9 cellular contexts compared by ENCODE assay signal in genomic region chr2:179031731-179032408, GRCh38. TPM values are rescaled to one million over a fixed set of nuclear protein-coding genes. Genes with fewer than 3 reads are reported as not detected.
DNase-seq lines count a peak whose midpoint lies in the region; ATAC-seq and TF ChIP-seq lines count a peak whose summit lies in the region.
"Had no signal": no experiment of that assay in that cellular context is flagged by ENCODE, and none has a peak within 500 bp of the region (broad histone marks: within the 10 kb centered on the region; RNA-seq: fewer than 3 reads in every experiment).

No MANE protein-coding gene starts in this region.

- H3K27me3 ChIP-seq in SU-DHL-6 (ENCODE audit: low read length) (no peaks in the 10 kb centered on the region), endodermal cell (ENCODE audit: control insufficient read depth, insufficient read depth, low read length, poor library complexity, severe bottlenecking) (no peaks in the 10 kb centered on the region), aorta (ENCODE audit: control insufficient read depth in 1 of 2, insufficient read depth in 2 of 2, low read length in 1 of 2) (no peaks in the 10 kb centered on the region)

- peaks cover 8% of the 10 kb centered on the region for H3K4me1 Mint-ChIP-seq in endodermal cell

- no peak overlapping the region for H3K27ac Mint-ChIP-seq in endodermal cell

- H2AFZ ChIP-seq in SU-DHL-6 (ENCODE audit: low read depth, low read length, severe bottlenecking): peak overlapping the region; percentile 16

- no peaks in the 10 kb centered on the region for H3K36me3 ChIP-seq in SU-DHL-6 (ENCODE audit: low read length)
- H3K36me3 ChIP-seq in mucosa of descending colon (ENCODE audit: low read depth): no peaks in the 10 kb centered on the region
- peaks cover 85% of the 10 kb centered on the region for H3K36me3 ChIP-seq in endodermal cell (ENCODE audit: control insufficient read depth, insufficient read depth, low read length)
- no peaks in the 10 kb centered on the region for H3K36me3 ChIP-seq in aorta (ENCODE audit: control insufficient read depth in 1 of 2, insufficient read depth in 2 of 2, low read length in 1 of 2)

- 50% methylated on average over 2 of the region's 2 CpGs; no CpG with 5 or more reads in 1 of the 2 experiments for WGBS in endodermal cell (ENCODE audit: insufficient coverage in 1 of 2, insufficient read length in 1 of 2), 2 experiments
- WGBS in aorta, 2 donors: 8 to 27% methylated on average over 2 of the region's 2 CpGs

- H3K27me3 Mint-ChIP-seq in endodermal cell (ENCODE audit: insufficient read depth): no peaks in the 10 kb centered on the region

- H3K27ac ChIP-seq in SU-DHL-6 (ENCODE audit: low read depth, low read length) (peak overlapping the region; percentile 83), endodermal cell (ENCODE audit: low read depth, low read length) (no peak overlapping the region), aorta (ENCODE audit: low read depth in 1 of 2, low read length in 2 of 2) (no peak overlapping the region)

- DNase-seq in activated naive CD4-positive, alpha-beta T cell treated with Interleukin-2 at 50 U/mL for 16 hours: peak; percentile 8
- no peak for DNase-seq in activated naive CD4-positive, alpha-beta T cell (lab: John Stamatoyannopoulos, UW)
- DNase-seq in mucosa of descending colon (no peak), HK-2 (ENCODE audit: unreplicated experiment) (no peak), endodermal cell (no peak), aorta (no peak)

- H3K36me3 Mint-ChIP-seq in endodermal cell (ENCODE audit: low read depth): peaks cover 71% of the 10 kb centered on the region

- no peaks in the 10 kb centered on the region; the same call in 1 of the 2 replicates for H3K9me3 ChIP-seq in SU-DHL-6 (ENCODE audit: insufficient read depth, low read length)
- H3K9me3 ChIP-seq in mucosa of descending colon: no peaks in the 10 kb centered on the region
- peaks cover 30% of the 10 kb centered on the region for H3K9me3 ChIP-seq in endodermal cell (ENCODE audit: control insufficient read depth, low read length)
- H3K9me3 ChIP-seq in aorta (ENCODE audit: control insufficient read depth, low read length): no peaks in the 10 kb centered on the region

- H3K9ac ChIP-seq in SU-DHL-6 (ENCODE audit: low read length) (peak overlapping the region; percentile 43), endodermal cell (ENCODE audit: extremely low read depth, low read length, poor library complexity, severe bottlenecking) (no peak overlapping the region)

- no peaks in the 10 kb centered on the region for H3K79me2 ChIP-seq in SU-DHL-6 (ENCODE audit: insufficient read depth, low read length)

- H3F3A ChIP-seq in SU-DHL-6 (ENCODE audit: insufficient read depth): no peaks in the 10 kb centered on the region

- ATAC-seq in HG02884 (IDR thresholded peaks at IDR 0.05; ENCODE audit: unreplicated experiment): peak; percentile 96
- peak; percentile 51 for ATAC-seq in mucosa of descending colon
- ATAC-seq in aorta (ENCODE audit: low FRiP score): no peak

- no peaks in the 10 kb centered on the region for H3K9me2 ChIP-seq in SU-DHL-6 (replicated peaks; ENCODE audit: insufficient read depth, low read length)

- H4K20me1 ChIP-seq in SU-DHL-6 (ENCODE audit: low read depth, low read length): no peaks in the 10 kb centered on the region

- peaks cover 19% of the 10 kb centered on the region for H3K9me3 Mint-ChIP-seq in endodermal cell

- no peak for TF ChIP-seq CTCF in SU-DHL-6 (IDR thresholded peaks at IDR 0.05; ENCODE audit: insufficient read depth, low read length, poor library complexity, severe bottlenecking)
- TF ChIP-seq CTCF in mucosa of descending colon (IDR thresholded peaks at IDR 0.05): no peak
- TF ChIP-seq CTCF in endodermal cell (conservative IDR thresholded peaks at IDR 0.05): no peak

- no peak overlapping the region for H3K4me3 Mint-ChIP-seq in endodermal cell

- no peaks in the 10 kb centered on the region for H3K4me1 ChIP-seq in mucosa of descending colon (ENCODE audit: low read depth)
- no peaks in the 10 kb centered on the region for H3K4me1 ChIP-seq in endodermal cell (ENCODE audit: control insufficient read depth, insufficient read depth, low read length)
- H3K4me1 ChIP-seq in aorta (ENCODE audit: control insufficient read depth in 1 of 2, insufficient read depth in 2 of 2, low read length in 2 of 2): no peaks in the 10 kb centered on the region

- intact Hi-C loops in mucosa of descending colon (cut with DNase I, micrococcal nuclease): no loop called here
- intact Hi-C loops in aorta (cut with DNase I): no loop called here

- peak overlapping the region; percentile 67 for H3K4me2 ChIP-seq in SU-DHL-6 (ENCODE audit: low read depth, low read length, poor library complexity, severe bottlenecking)

- no peak overlapping the region for H3K4me3 ChIP-seq in SU-DHL-6 (ENCODE audit: insufficient read depth, low read length, poor library complexity, severe bottlenecking)
- no peak overlapping the region for H3K4me3 ChIP-seq in mucosa of descending colon
- no peak overlapping the region for H3K4me3 ChIP-seq in endodermal cell (ENCODE audit: low read length)
- H3K4me3 ChIP-seq in aorta (ENCODE audit: low read length in 2 of 2): no peak overlapping the region

RNA-seq across cellular contexts. Expression of gene CCDC141, which starts 18.1 kb away (rescaled TPM):
- total RNA-seq in mucosa of descending colon: 1 to 10 TPM; 1.5 to 7.4 (median 1.8) TPM
- 100 to 1,000 TPM; 118 to 142 TPM for total RNA-seq in endodermal cell
- polyA plus RNA-seq in endodermal cell (2013, experiment 1 of 2): 5.3 TPM
- polyA plus RNA-seq in endodermal cell (2013, experiment 2 of 2): 7.2 TPM
- 10 to 100 TPM in 1 of 2 donors, 1 to 10 TPM in 1; 3.9 to 28.3 TPM for total RNA-seq in aorta
- polyA plus RNA-seq in aorta: under 1 TPM; 0.13 TPM
- total RNA-seq: Daoy had no signal

Comparison
In these comparisons a context has a peak if more than half of its experiments do, and no peak if none do; other contexts are left out.
1. RNA of gene CCDC141, which starts 18.1 kb away (total RNA-seq): 118 to 142 TPM in endodermal cell; 3.9 to 28.3 TPM in aorta and 1.5 to 7.4 TPM in mucosa of descending colon; every median in the first group is over 4 times any median in the second.